11 cellular contexts compared by ENCODE assay signal in genomic region chrX:18146954-18147353, GRCh38.
DNase-seq lines count a peak whose midpoint lies in the region; ATAC-seq and TF ChIP-seq lines count a peak whose summit lies in the region.
"Had no signal": no experiment of that assay in that cellular context is flagged by ENCODE, and none has a peak within 500 bp of the region (broad histone marks: within the 10 kb centered on the region; RNA-seq: fewer than 3 reads in every experiment).

No MANE protein-coding gene starts in this region.

- no peak overlapping the region for H3K27ac ChIP-seq in RWPE1

- H3K27me3 Mint-ChIP-seq in T-helper 2 cell treated with Interferon-gamma antibody and Interleukin-4, amounts not matched to agents 5 μg/mL and 100 μg/mL, for 36 hours (ENCODE audit: low read depth) = no peaks in the 10 kb centered on the region

- H3K27ac Mint-ChIP-seq in T-helper 2 cell treated with Interferon-gamma antibody and Interleukin-4, amounts not matched to agents 5 μg/mL and 100 μg/mL, for 36 hours = no peak overlapping the region
- H3K27ac Mint-ChIP-seq: natural killer cell had no signal

- no peak overlapping the region for H3K4me3 Mint-ChIP-seq in T-helper 2 cell treated with Interferon-gamma antibody and Interleukin-4, amounts not matched to agents 5 μg/mL and 100 μg/mL, for 36 hours
- H3K4me3 Mint-ChIP-seq: natural killer cell had no signal

- TF ChIP-seq CTCF in GM20000 (IDR thresholded peaks at IDR 0.05; ENCODE audit: extremely low read depth, missing control alignments) (no peak), RWPE1 (conservative IDR thresholded peaks at IDR 0.05; ENCODE audit: low read depth) (no peak), fibroblast of the aortic adventitia (IDR thresholded peaks at IDR 0.05; ENCODE audit: insufficient read depth, low read length) (no peak)

- POLR2A ChIA-PET in RWPE1 (lab: Yijun Ruan, JAX; ENCODE audit: low non-redundant PET) = no interaction called here

- H3K4me1 Mint-ChIP-seq in T-helper 2 cell treated with Interferon-gamma antibody and Interleukin-4, amounts not matched to agents 5 μg/mL and 100 μg/mL, for 36 hours (ENCODE audit: low read depth) = no peaks in the 10 kb centered on the region
- H3K4me1 Mint-ChIP-seq: natural killer cell had no signal

- H3K36me3 Mint-ChIP-seq in T-helper 2 cell treated with Interferon-gamma antibody and Interleukin-4, amounts not matched to agents 5 μg/mL and 100 μg/mL, for 36 hours (ENCODE audit: low read depth) = no peaks in the 10 kb centered on the region
- H3K36me3 Mint-ChIP-seq: natural killer cell had no signal

- CTCF ChIA-PET in RWPE1 (lab: Yijun Ruan, JAX) = interaction anchor here (0.9 kb wide), 1 partner anchor 18 kb away, joined by 3 read pairs; no protein-coding TSS in a partner anchor

- ATAC-seq in GM19035 (IDR thresholded peaks at IDR 0.05; ENCODE audit: unreplicated experiment) = no peak
- ATAC-seq: natural killer cell had no signal

- no peaks in the 10 kb centered on the region for H3K9me3 Mint-ChIP-seq in T-helper 2 cell treated with Interferon-gamma antibody and Interleukin-4, amounts not matched to agents 5 μg/mL and 100 μg/mL, for 36 hours
- H3K9me3 Mint-ChIP-seq: natural killer cell had no signal

- H3K4me3 ChIP-seq in fibroblast of the aortic adventitia (ENCODE audit: low read depth, low read length) = no peak overlapping the region

- DNase-seq in AG20443 (ENCODE audit: low spot score) (peak; percentile 12), GM20000 (ENCODE audit: low spot score) (peak; percentile 5), RWPE1 (ENCODE audit: low spot score) (peak; percentile 6), fibroblast of the aortic adventitia (ENCODE audit: low read depth) (peak; percentile 14), NCI-H2107 treated with DMSO at 0.1 percent for 48 hours (lab: John Stamatoyannopoulos, UW; ENCODE audit: unreplicated experiment) (no peak), dedifferentiated amniotic fluid mesenchymal stem cell (ENCODE audit: extremely low spot score) (no peak)
- DNase-seq in T-helper 2 cell treated with Interferon-gamma antibody and Interleukin-4, amounts not matched to agents 5 μg/mL and 100 μg/mL, for 36 hours (ENCODE audit: low spot score) = no peak
- DNase-seq: activated effector memory CD4-positive, alpha-beta T cell treated with Interleukin-2 at 50 U/mL for 16 hours; natural killer cell; SHP77 treated with DMSO at 0.1 percent for 48 hours had no signal

Comparison
In these comparisons a context has a peak if more than half of its experiments do, and no peak if none do; other contexts are left out.
1. DNase-seq: peak in AG20443 (single experiment), GM20000 (single experiment), RWPE1 (single experiment) and fibroblast of the aortic adventitia (single experiment); none in T-helper 2 cell treated with Interferon-gamma antibody and Interleukin-4, amounts not matched to agents 5 μg/mL and 100 μg/mL, for 36 hours (single experiment), NCI-H2107 treated with DMSO at 0.1 percent for 48 hours (single experiment) and dedifferentiated amniotic fluid mesenchymal stem cell (single experiment).